23 cellular contexts compared by ENCODE assay signal in the genomic region with DNA sequence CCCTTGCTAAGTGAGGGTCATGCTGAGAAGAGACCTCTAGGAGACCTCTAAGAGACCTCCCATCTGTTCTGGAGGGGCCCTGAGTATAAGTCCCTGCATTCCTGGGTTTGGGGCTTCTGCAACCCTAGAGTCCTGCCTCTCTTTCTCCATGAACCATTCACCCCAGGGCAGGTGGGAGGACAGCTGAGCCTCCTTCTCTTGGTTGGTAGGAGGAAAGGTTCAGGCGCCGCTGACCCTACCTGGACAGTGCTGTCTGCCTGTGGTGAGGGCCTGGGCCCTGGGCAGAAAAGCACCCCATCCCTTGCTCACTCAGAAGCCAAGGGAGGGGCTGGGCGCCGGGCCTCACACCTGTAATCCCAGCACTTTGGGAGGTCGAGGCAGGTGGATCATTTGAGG. TPM values are rescaled to one million over a fixed set of nuclear protein-coding genes. Genes with fewer than 3 reads are reported as not detected.
A peak's percentile ranks its signal among the peaks of the same experiment; 100 is the strongest.
DNase-seq lines count a peak whose midpoint lies in the region; ATAC-seq and TF ChIP-seq lines count a peak whose summit lies in the region.
"Had no signal": no experiment of that assay in that cellular context is flagged by ENCODE, and none has a peak within 500 bp of the region (broad histone marks: within the 10 kb centered on the region; RNA-seq: fewer than 3 reads in every experiment).

No MANE protein-coding gene starts in this region.

- ATAC-seq in mucosa of descending colon (no peak), HG03378 (IDR thresholded peaks at IDR 0.05; ENCODE audit: unreplicated experiment) (no peak)
- peak; percentile 20 for ATAC-seq in stimulated activated effector memory CD8-positive, alpha-beta T cell treated with anti-CD3 and anti-CD28 coated beads, Interleukin-12 subunit alpha, Interleukin-12 subunit beta, amount 100 ng/mL, for 72 hours

- no peaks in the 10 kb centered on the region for H3K9me2 ChIP-seq in Karpas-422 (replicated peaks; ENCODE audit: insufficient read depth, low read length)

- H3K4me1 Mint-ChIP-seq in Caco-2 (ENCODE audit: low read depth, unreplicated experiment) = peaks cover 33% of the 10 kb centered on the region
- peaks cover 8% of the 10 kb centered on the region for H3K4me1 Mint-ChIP-seq in stimulated activated effector memory CD8-positive, alpha-beta T cell treated with anti-CD3 and anti-CD28 coated beads, Interleukin-12 subunit alpha, Interleukin-12 subunit beta, amount 100 ng/mL, for 72 hours
- H3K4me1 Mint-ChIP-seq in activated T-cell treated with anti-CD3 and anti-CD28 coated beads, Interleukin-2, amount 50 U/mL, for 24 hours (ENCODE audit: low read depth) = no peaks in the 10 kb centered on the region
- H3K4me1 Mint-ChIP-seq: CD4-positive, alpha-beta memory T cell had no signal

- CTCF ChIA-PET in Caco-2 (lab: Charles Lee) = interaction anchor here (0.9 to 2.0 kb wide), 8 partner anchors 11 to 148 kb away, joined by 3 to 17 read pairs (median 6); a partner anchor contains a TSS

- TF ChIP-seq POLR2A in esophagus muscularis mucosa (IDR thresholded peaks at IDR 0.05; ENCODE audit: low read depth) = no peak

- H3K9me3 ChIP-seq in Caco-2 (no peaks in the 10 kb centered on the region), Karpas-422 (ENCODE audit: low read length) (no peaks in the 10 kb centered on the region), mucosa of descending colon (no peaks in the 10 kb centered on the region), esophagus muscularis mucosa (no peaks in the 10 kb centered on the region)
- H3K9me3 ChIP-seq: MG63 had no signal

- H3K4me1 ChIP-seq in Caco-2 (peaks cover 42% of the 10 kb centered on the region), Karpas-422 (ENCODE audit: low read length) (peaks cover 4% of the 10 kb centered on the region), mucosa of descending colon (ENCODE audit: low read depth) (peaks cover 6% of the 10 kb centered on the region), esophagus muscularis mucosa (no peaks in the 10 kb centered on the region)

- POLR2A ChIA-PET in Caco-2 (lab: Charles Lee) = interaction anchor here (0.6 to 1.7 kb wide), 13 partner anchors 11 to 241 kb away, joined by 3 to 12 read pairs (median 4); a partner anchor contains a TSS

- H3K4me3 Mint-ChIP-seq in Caco-2 (ENCODE audit: unreplicated experiment) = peak overlapping the region; percentile 90
- H3K4me3 Mint-ChIP-seq in stimulated activated effector memory CD8-positive, alpha-beta T cell treated with anti-CD3 and anti-CD28 coated beads, Interleukin-12 subunit alpha, Interleukin-12 subunit beta, amount 100 ng/mL, for 72 hours = no peak overlapping the region
- no peak overlapping the region for H3K4me3 Mint-ChIP-seq in activated T-cell treated with anti-CD3 and anti-CD28 coated beads, Interleukin-2, amount 50 U/mL, for 24 hours
- H3K4me3 Mint-ChIP-seq: CD4-positive, alpha-beta memory T cell had no signal

- no peaks in the 10 kb centered on the region for H3K9me3 Mint-ChIP-seq in Caco-2 (ENCODE audit: unreplicated experiment)
- no peaks in the 10 kb centered on the region for H3K9me3 Mint-ChIP-seq in stimulated activated effector memory CD8-positive, alpha-beta T cell treated with anti-CD3 and anti-CD28 coated beads, Interleukin-12 subunit alpha, Interleukin-12 subunit beta, amount 100 ng/mL, for 72 hours
- no peaks in the 10 kb centered on the region for H3K9me3 Mint-ChIP-seq in activated T-cell treated with anti-CD3 and anti-CD28 coated beads, Interleukin-2, amount 50 U/mL, for 24 hours
- H3K9me3 Mint-ChIP-seq: CD4-positive, alpha-beta memory T cell had no signal

- H3K36me3 Mint-ChIP-seq in Caco-2 (ENCODE audit: insufficient read depth, unreplicated experiment) = peaks cover 23% of the 10 kb centered on the region
- H3K36me3 Mint-ChIP-seq in stimulated activated effector memory CD8-positive, alpha-beta T cell treated with anti-CD3 and anti-CD28 coated beads, Interleukin-12 subunit alpha, Interleukin-12 subunit beta, amount 100 ng/mL, for 72 hours = no peaks in the 10 kb centered on the region
- no peaks in the 10 kb centered on the region for H3K36me3 Mint-ChIP-seq in activated T-cell treated with anti-CD3 and anti-CD28 coated beads, Interleukin-2, amount 50 U/mL, for 24 hours (ENCODE audit: low read depth)
- H3K36me3 Mint-ChIP-seq: CD4-positive, alpha-beta memory T cell had no signal

- H3K4me3 ChIP-seq in Caco-2 (ENCODE audit: low read depth, low read length) (no peak overlapping the region), Karpas-422 (ENCODE audit: low read length) (no peak overlapping the region), mucosa of descending colon (no peak overlapping the region), esophagus muscularis mucosa (no peak overlapping the region)
- H3K4me3 ChIP-seq: MG63, PC-9 had no signal

- no peak for TF ChIP-seq EP300 in esophagus muscularis mucosa (IDR thresholded peaks at IDR 0.05)

- H3K27me3 ChIP-seq in Caco-2 (replicated peaks; ENCODE audit: control insufficient read depth, insufficient read depth, low read length) (no peaks in the 10 kb centered on the region), Karpas-422 (ENCODE audit: low read length) (no peaks in the 10 kb centered on the region), esophagus muscularis mucosa (no peaks in the 10 kb centered on the region)
- H3K27me3 ChIP-seq: MG63 had no signal

- H3K4me2 ChIP-seq in Karpas-422 (ENCODE audit: low read depth, low read length, poor library complexity, severe bottlenecking) = no peak overlapping the region
- H3K4me2 ChIP-seq: PC-9 had no signal

- H4K20me1 ChIP-seq in Karpas-422 (ENCODE audit: insufficient read depth, low read depth, low read length) = no peaks in the 10 kb centered on the region

- no peak overlapping the region for H3K9ac ChIP-seq in Karpas-422 (ENCODE audit: low read length)

- DNase-seq in Caco-2 (no peak), Karpas-422 (peak; percentile 41), mucosa of descending colon (peak in 2 of 3 donors; percentile 16 to 50), esophagus muscularis mucosa (ENCODE audit: extremely low spot score) (no peak)
- DNase-seq in stimulated activated effector memory CD8-positive, alpha-beta T cell treated with anti-CD3 and anti-CD28 coated beads, Interleukin-12 subunit alpha, Interleukin-12 subunit beta, amount 100 ng/mL, for 72 hours (ENCODE audit: low spot score in 2 of 2) = no peak
- no peak for DNase-seq in activated T-cell treated with anti-CD3 and anti-CD28 coated beads, Interleukin-2, amount 50 U/mL, for 24 hours
- DNase-seq: C1 segment of cervical spinal cord; CD4-positive, alpha-beta memory T cell; COR-L47; DMS79 treated with DMSO at 0.1 percent for 48 hours; GF-D8; HCEC 1CT; MG63; NCI-H2029 treated with DMSO at 0.1 percent for 48 hours; NCI-H446 treated with DMSO at 0.1 percent for 48 hours; PC-9; RPMI8226; SHP77 had no signal

- TF ChIP-seq CTCF in Caco-2 (IDR thresholded peaks at IDR 0.05; ENCODE audit: insufficient read depth in 1 of 2, low read depth in 1 of 2, low read length in 1 of 2, severe bottlenecking in 1 of 2, unreplicated experiment in 1 of 2) = no peak
- TF ChIP-seq CTCF in mucosa of descending colon (IDR thresholded peaks at IDR 0.05) = no peak
- TF ChIP-seq CTCF in esophagus muscularis mucosa (IDR thresholded peaks at IDR 0.05) = no peak

- H3K79me2 ChIP-seq in Karpas-422 (ENCODE audit: low read length) = no peaks in the 10 kb centered on the region

- no TSS peak for BruUV-seq in Caco-2 (replicated peaks; lab: Mats Ljungman, UMichigan)

- H3K27ac Mint-ChIP-seq in Caco-2 (ENCODE audit: unreplicated experiment) = peak overlapping the region; percentile 88
- H3K27ac Mint-ChIP-seq in stimulated activated effector memory CD8-positive, alpha-beta T cell treated with anti-CD3 and anti-CD28 coated beads, Interleukin-12 subunit alpha, Interleukin-12 subunit beta, amount 100 ng/mL, for 72 hours = no peak overlapping the region
- no peak overlapping the region for H3K27ac Mint-ChIP-seq in activated T-cell treated with anti-CD3 and anti-CD28 coated beads, Interleukin-2, amount 50 U/mL, for 24 hours
- H3K27ac Mint-ChIP-seq: CD4-positive, alpha-beta memory T cell had no signal

- H3K36me3 ChIP-seq in Caco-2 (ENCODE audit: control insufficient read depth, insufficient read depth, low read length) = peaks cover 6% of the 10 kb centered on the region
- H3K36me3 ChIP-seq in Karpas-422 (ENCODE audit: insufficient read depth, low read length) = no peaks in the 10 kb centered on the region
- H3K36me3 ChIP-seq in mucosa of descending colon (ENCODE audit: low read depth) = no peaks in the 10 kb centered on the region
- no peaks in the 10 kb centered on the region for H3K36me3 ChIP-seq in esophagus muscularis mucosa
- H3K36me3 ChIP-seq: MG63 had no signal

- H3K27ac ChIP-seq in Karpas-422 (ENCODE audit: low read length) (no peak overlapping the region), esophagus muscularis mucosa (replicated peaks in 1 of 4) (no peak overlapping the region)
- H3K27ac ChIP-seq: HL-60, PC-9 had no signal

- H3K27me3 Mint-ChIP-seq in Caco-2 (ENCODE audit: insufficient read depth, unreplicated experiment) = no peaks in the 10 kb centered on the region
- no peaks in the 10 kb centered on the region for H3K27me3 Mint-ChIP-seq in activated T-cell treated with anti-CD3 and anti-CD28 coated beads, Interleukin-2, amount 50 U/mL, for 24 hours

- no peak overlapping the region for H2AFZ ChIP-seq in Karpas-422 (ENCODE audit: low read length)
- H2AFZ ChIP-seq: PC-9 had no signal

- intact Hi-C loops in Caco-2 (cut with micrococcal nuclease; ENCODE audit: unreplicated experiment) (no loop called here), mucosa of descending colon (cut with DNase I, micrococcal nuclease) (no loop called here), esophagus muscularis mucosa (cut with DNase I) (no loop called here)

- 93% methylated on average over 5 of the region's 5 CpGs for WGBS in esophagus muscularis mucosa

RNA-seq across cellular contexts. Expression of a gene that starts 0.6 kb away (rescaled TPM):
- total RNA-seq in Caco-2 (2022) (401 and 448 TPM in 2 replicates), mucosa of descending colon (100 to 1,000 TPM; 194 to 550 (median 341) TPM), esophagus muscularis mucosa (under 1 TPM in 1 of 4 donors, not detected in 3; 0.86 TPM)
- not detected in 2 replicates for total RNA-seq in Karpas-422 (2014; rRNA removed; shearing (Covaris generic); ENCODE audit: low replicate concordance)
- total RNA-seq: A673; CD4-positive, alpha-beta memory T cell; LHCN-M2; PC-9 had no signal

RNA-seq across cellular contexts. Expression of a gene that starts 18.7 kb away (rescaled TPM):
- total RNA-seq in Caco-2 (2022) (103 and 104 TPM in 2 replicates), mucosa of descending colon (100 to 1,000 TPM; 142 to 221 (median 165) TPM), esophagus muscularis mucosa (100 to 1,000 TPM; 121 to 176 (median 137) TPM)
- total RNA-seq in Karpas-422 (2014; rRNA removed; shearing (Covaris generic); ENCODE audit: low replicate concordance) = 46.3 and 72.6 TPM in 2 replicates

RNA-seq across cellular contexts. Expression of a gene that starts 36.2 kb away (rescaled TPM):
- total RNA-seq in Caco-2 (2022) = 0.12 and 0.32 TPM in 2 replicates
- 1.9 TPM in 1 of 2 replicates, not detected in the other for total RNA-seq in Karpas-422 (2014; rRNA removed; shearing (Covaris generic); ENCODE audit: low replicate concordance)
- 1 to 10 TPM; 1.2 to 7.8 (median 5.3) TPM for total RNA-seq in mucosa of descending colon
- 10 to 100 TPM in 2 of 4 donors, 1 to 10 TPM in 2; 5.6 to 38.1 (median 20.7) TPM for total RNA-seq in esophagus muscularis mucosa
- total RNA-seq: SK-MEL-5 had no signal

Comparison
In these comparisons a context has a peak if more than half of its experiments do, and no peak if none do; other contexts are left out.
1. DNase-seq: peak in Karpas-422 (single experiment) and mucosa of descending colon (2 of 3); none in Caco-2 (0 of 2), stimulated activated effector memory CD8-positive, alpha-beta T cell treated with anti-CD3 and anti-CD28 coated beads, Interleukin-12 subunit alpha, Interleukin-12 subunit beta, amount 100 ng/mL, for 72 hours (0 of 2), esophagus muscularis mucosa (single experiment) and activated T-cell treated with anti-CD3 and anti-CD28 coated beads, Interleukin-2, amount 50 U/mL, for 24 hours (single experiment).
2. RNA of a gene that starts 0.6 kb away (total RNA-seq): 401 to 448 TPM in Caco-2 and 194 to 550 TPM in mucosa of descending colon; not detected in Karpas-422 and 0.86 TPM in esophagus muscularis mucosa; every median in the first group is over 100 times any median in the second.